8 cellular contexts compared by ENCODE assay signal in the genomic region with DNA sequence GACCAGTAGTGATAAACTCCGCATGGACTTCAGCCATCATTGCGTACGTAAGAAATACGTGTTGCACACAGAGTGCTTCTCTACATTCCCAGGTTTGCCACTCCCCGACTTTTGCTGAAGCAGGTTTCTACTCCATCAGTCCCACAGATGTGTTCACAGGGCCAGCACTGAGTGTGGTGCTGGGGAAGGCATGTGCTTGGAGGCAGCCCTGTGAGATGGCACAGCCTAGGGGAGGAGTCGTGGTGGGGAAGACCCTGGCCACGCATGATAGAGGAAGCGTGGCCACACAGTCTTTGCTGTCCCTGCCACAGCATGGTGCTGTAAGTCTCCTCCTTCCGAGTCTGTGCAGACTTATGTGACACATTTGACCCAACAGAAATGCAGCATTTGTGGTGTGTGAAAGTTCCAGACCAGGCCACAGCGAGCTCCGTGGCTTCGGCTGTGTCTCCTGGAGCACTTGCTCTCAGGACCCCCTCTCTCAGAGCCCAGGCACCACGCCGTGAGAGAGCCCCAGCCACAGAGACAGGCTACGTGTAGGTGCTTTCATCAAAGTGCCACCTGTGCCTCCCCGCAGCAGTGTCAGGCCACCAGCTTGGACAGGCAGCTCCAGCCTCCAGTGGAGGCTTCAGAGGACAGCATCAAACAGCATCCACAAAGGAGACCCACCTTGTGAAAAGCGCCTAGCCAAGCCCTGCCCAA.
DNase-seq lines count a peak whose midpoint lies in the region; ATAC-seq and TF ChIP-seq lines count a peak whose summit lies in the region.

No MANE protein-coding gene starts in this region.

- intact Hi-C loops in CD14-positive monocyte (cut with micrococcal nuclease): loop anchor here in 1 of 2 donors (2.0 to 10.0 kb wide), 4 partner anchors 17 to 131 kb away; no protein-coding TSS in a partner anchor
- intact Hi-C loops in activated T-helper 1 cell treated with anti-CD3 and anti-CD28 coated beads, Interleukin-12 subunit alpha, Interleukin-12 subunit beta, Interleukin-2, Interleukin-4 antibody, amounts not matched to agents 30 ng/mL and 10 ng/mL and 1 ng/mL, durations not matched to agents 14 hours and 24 hours and 36 hours (cut with micrococcal nuclease): loop anchor here (1.0 to 5.0 kb wide), 7 partner anchors 13 to 247 kb away; no protein-coding TSS in a partner anchor

- no peak for TF ChIP-seq CTCF in CD14-positive monocyte (IDR thresholded peaks at IDR 0.05)
- TF ChIP-seq CTCF in mesothelial cell of epicardium (IDR thresholded peaks at IDR 0.05; ENCODE audit: unreplicated experiment): no peak

- H3K27me3 Mint-ChIP-seq in CD14-positive monocyte (ENCODE audit: low read depth in 3 of 3) (peaks cover 0 to 5% (median 4%) of the 10 kb centered on the region in 3 donors), naive B cell (no peaks in the 10 kb centered on the region), mesothelial cell of epicardium (ENCODE audit: low read depth) (no peaks in the 10 kb centered on the region)
- H3K27me3 Mint-ChIP-seq in activated T-helper 1 cell treated with anti-CD3 and anti-CD28 coated beads, Interleukin-12 subunit alpha, Interleukin-12 subunit beta, Interleukin-2, Interleukin-4 antibody, amounts not matched to agents 30 ng/mL and 10 ng/mL and 1 ng/mL, durations not matched to agents 14 hours and 24 hours and 36 hours (ENCODE audit: insufficient read depth): no peaks in the 10 kb centered on the region

- H3K9me3 Mint-ChIP-seq in CD14-positive monocyte (no peaks in the 10 kb centered on the region), naive B cell (no peaks in the 10 kb centered on the region), mesothelial cell of epicardium (no peaks in the 10 kb centered on the region)
- peaks cover 4% of the 10 kb centered on the region for H3K9me3 Mint-ChIP-seq in activated T-helper 1 cell treated with anti-CD3 and anti-CD28 coated beads, Interleukin-12 subunit alpha, Interleukin-12 subunit beta, Interleukin-2, Interleukin-4 antibody, amounts not matched to agents 30 ng/mL and 10 ng/mL and 1 ng/mL, durations not matched to agents 14 hours and 24 hours and 36 hours

- H3K27ac Mint-ChIP-seq in CD14-positive monocyte: peak overlapping the region in 6 of 7 donors; percentile 77 to 97 (median 86)
- peak overlapping the region; percentile 98 for H3K27ac Mint-ChIP-seq in activated T-helper 1 cell treated with anti-CD3 and anti-CD28 coated beads, Interleukin-12 subunit alpha, Interleukin-12 subunit beta, Interleukin-2, Interleukin-4 antibody, amounts not matched to agents 30 ng/mL and 10 ng/mL and 1 ng/mL, durations not matched to agents 14 hours and 24 hours and 36 hours
- peak overlapping the region in 5 of 6 donors; percentile 73 to 84 (median 81) for H3K27ac Mint-ChIP-seq in naive B cell
- H3K27ac Mint-ChIP-seq in mesothelial cell of epicardium: no peak overlapping the region

- H3K4me3 Mint-ChIP-seq in CD14-positive monocyte (peak overlapping the region; percentile 64 to 72), naive B cell (peak overlapping the region in 7 of 8 donors; percentile 20 to 84 (median 64)), mesothelial cell of epicardium (no peak overlapping the region)
- peak overlapping the region; percentile 82 for H3K4me3 Mint-ChIP-seq in activated T-helper 1 cell treated with anti-CD3 and anti-CD28 coated beads, Interleukin-12 subunit alpha, Interleukin-12 subunit beta, Interleukin-2, Interleukin-4 antibody, amounts not matched to agents 30 ng/mL and 10 ng/mL and 1 ng/mL, durations not matched to agents 14 hours and 24 hours and 36 hours

- peaks cover 41% of the 10 kb centered on the region for H3K4me1 Mint-ChIP-seq in CD14-positive monocyte
- H3K4me1 Mint-ChIP-seq in activated T-helper 1 cell treated with anti-CD3 and anti-CD28 coated beads, Interleukin-12 subunit alpha, Interleukin-12 subunit beta, Interleukin-2, Interleukin-4 antibody, amounts not matched to agents 30 ng/mL and 10 ng/mL and 1 ng/mL, durations not matched to agents 14 hours and 24 hours and 36 hours (ENCODE audit: low read depth): peaks cover 69% of the 10 kb centered on the region
- peaks cover 32 to 34% (median 34%) of the 10 kb centered on the region in 3 donors for H3K4me1 Mint-ChIP-seq in naive B cell
- H3K4me1 Mint-ChIP-seq in mesothelial cell of epicardium: peaks cover 40% of the 10 kb centered on the region

- H3K36me3 Mint-ChIP-seq in CD14-positive monocyte (peaks cover 2 to 14% of the 10 kb centered on the region in 2 donors), naive B cell (no peaks in the 10 kb centered on the region), mesothelial cell of epicardium (no peaks in the 10 kb centered on the region)
- peaks cover 10% of the 10 kb centered on the region for H3K36me3 Mint-ChIP-seq in activated T-helper 1 cell treated with anti-CD3 and anti-CD28 coated beads, Interleukin-12 subunit alpha, Interleukin-12 subunit beta, Interleukin-2, Interleukin-4 antibody, amounts not matched to agents 30 ng/mL and 10 ng/mL and 1 ng/mL, durations not matched to agents 14 hours and 24 hours and 36 hours (ENCODE audit: low read depth)

- ATAC-seq in HG02610 (IDR thresholded peaks at IDR 0.05; ENCODE audit: unreplicated experiment): peak; percentile 37
- peak; percentile 99 for ATAC-seq in naive B cell (ENCODE audit: low read depth in 2 of 2)

- DNase-seq in CD14-positive monocyte (ENCODE audit: low spot score) (peak; percentile 83), naive B cell (peak; percentile 62), mesothelial cell of epicardium (ENCODE audit: low spot score in 2 of 2, unreplicated experiment in 2 of 2) (no peak), ecto neural progenitor cell (ENCODE audit: low spot score) (no peak), NCI-H146 treated with DMSO at 0.1 percent for 48 hours (lab: John Stamatoyannopoulos, UW; ENCODE audit: unreplicated experiment) (no peak), middle frontal gyrus (ENCODE audit: extremely low spot score, low spot score) (no peak)
- peak; percentile 36 for DNase-seq in activated T-helper 1 cell treated with anti-CD3 and anti-CD28 coated beads, Interleukin-12 subunit alpha, Interleukin-12 subunit beta, Interleukin-2, Interleukin-4 antibody, amounts not matched to agents 30 ng/mL and 10 ng/mL and 1 ng/mL, durations not matched to agents 14 hours and 24 hours and 36 hours (ENCODE audit: low spot score)

Comparison
In these comparisons a context has a peak if more than half of its experiments do, and no peak if none do; other contexts are left out.
1. DNase-seq: peak in CD14-positive monocyte (single experiment), activated T-helper 1 cell treated with anti-CD3 and anti-CD28 coated beads, Interleukin-12 subunit alpha, Interleukin-12 subunit beta, Interleukin-2, Interleukin-4 antibody, amounts not matched to agents 30 ng/mL and 10 ng/mL and 1 ng/mL, durations not matched to agents 14 hours and 24 hours and 36 hours (single experiment) and naive B cell (single experiment); none in mesothelial cell of epicardium (0 of 2), ecto neural progenitor cell (single experiment), NCI-H146 treated with DMSO at 0.1 percent for 48 hours (single experiment) and middle frontal gyrus (single experiment).